ENCODE assay signal across 11 cellular contexts in the genomic region with DNA sequence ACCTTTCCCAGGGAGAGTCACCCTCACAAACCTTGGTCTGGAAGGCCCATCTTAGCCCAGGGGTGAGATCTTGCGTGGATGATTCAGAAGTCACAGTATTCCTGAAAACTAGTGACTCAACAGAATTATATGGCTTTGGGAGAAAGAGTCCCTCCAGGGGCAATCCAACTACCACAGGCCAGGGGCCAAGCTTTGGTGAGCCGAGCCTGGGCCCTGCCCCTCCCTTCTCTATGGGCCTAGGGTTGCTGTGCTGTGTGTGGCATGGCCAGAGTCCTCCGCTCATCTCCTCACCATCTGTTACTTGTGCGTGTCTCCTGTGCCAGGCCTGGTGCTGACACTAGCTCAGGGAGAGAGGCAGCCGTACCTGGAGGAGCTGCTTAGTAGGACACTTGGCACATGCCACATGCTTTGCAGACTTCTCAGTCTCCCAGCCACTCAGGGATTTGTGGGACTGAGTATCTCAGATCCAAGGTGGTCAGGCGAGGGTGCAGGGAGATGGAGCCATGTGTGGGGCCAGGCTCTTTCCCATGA. TPM values are rescaled to one million over a fixed set of nuclear protein-coding genes. Genes with fewer than 3 reads are reported as not detected.
A peak's percentile ranks its signal among the peaks of the same experiment; 100 is the strongest.
DNase-seq lines count a peak whose midpoint lies in the region; TF ChIP-seq lines count a peak whose summit lies in the region.
"Had no signal": no experiment of that assay in that cellular context is flagged by ENCODE, and none has a peak within 500 bp of the region (broad histone marks: within the 10 kb centered on the region; RNA-seq: fewer than 3 reads in every experiment).

No MANE protein-coding gene starts in this region.

- no peak for TF ChIP-seq CTCF in fibroblast of the aortic adventitia (IDR thresholded peaks at IDR 0.05; ENCODE audit: insufficient read depth, low read length)

- DNase-seq in HCEC 1CT: peak; percentile 60
- peak; percentile 62 for DNase-seq in T1000 (lab: John Stamatoyannopoulos, UW)
- DNase-seq in fibroblast of the aortic adventitia (ENCODE audit: low read depth): peak; percentile 55
- peak; percentile 70 for DNase-seq in stromal cell of bone marrow (ENCODE audit: low read depth)
- DNase-seq in globus pallidus (ENCODE audit: low spot score): no peak
- DNase-seq in SW 1271 (lab: John Stamatoyannopoulos, UW): no peak
- DNase-seq in activated CD4-positive, alpha-beta T cell treated with anti-CD3 and anti-CD28 coated beads for 48 hours: no peak
- DNase-seq: DMS79 treated with DMSO at 0.1 percent for 48 hours, left ventricle myocardium superior, MM.1S, T-cell had no signal

- no peak overlapping the region for H3K4me3 ChIP-seq in fibroblast of the aortic adventitia (ENCODE audit: low read depth, low read length)

RNA-seq across cellular contexts. Expression of a gene that starts 40.7 kb away (rescaled TPM):
- 15.7 and 21.1 TPM in 2 replicates for total RNA-seq in fibroblast of the aortic adventitia (ENCODE audit: low replicate concordance)

Comparison
In these comparisons a context has a peak if more than half of its experiments do, and no peak if none do; other contexts are left out.
1. DNase-seq: peak in HCEC 1CT (single experiment), T1000 (single experiment), fibroblast of the aortic adventitia (single experiment) and stromal cell of bone marrow (single experiment); none in globus pallidus (single experiment), SW 1271 (0 of 2) and activated CD4-positive, alpha-beta T cell treated with anti-CD3 and anti-CD28 coated beads for 48 hours (single experiment).